ENCODE assay signal across 1 cellular context in genomic region chr17:40448639-40449261, GRCh38.
A peak's percentile ranks its signal among the peaks of the same experiment; 100 is the strongest.
TF ChIP-seq lines count a peak whose summit lies in the region.

No MANE protein-coding gene starts in this region.

TF ChIP-seq in HepG2, 621 proteins besides CTCF, POLR2A, EP300 and RAD21 (continued from another document and continues in another):
- TF ChIP-seq ZNF691 (CRISPR knock-in tag; IDR thresholded peaks at IDR 0.05; ENCODE audit: borderline replicate concordance, low read depth) (peak; percentile 87; the same call in 1 of the 2 replicates), ZNF280D (CRISPR knock-in tag; IDR thresholded peaks at IDR 0.05) (peak; percentile 87), SP1 (IDR thresholded peaks at IDR 0.05) (no peak), SP1 (CRISPR knock-in tag; IDR thresholded peaks at IDR 0.05) (peak; percentile 53; the same call in 1 of the 2 replicates), CREB1 (IDR thresholded peaks at IDR 0.05) (peak; percentile 38; the same call in 1 of the 2 replicates), CREB1 (CRISPR knock-in tag; IDR thresholded peaks at IDR 0.05) (no peak), SMAD1 (CRISPR knock-in tag; IDR thresholded peaks at IDR 0.05; ENCODE audit: borderline replicate concordance, low read depth) (peak; percentile 93; the same call in 1 of the 2 replicates), FOXK2 (IDR thresholded peaks at IDR 0.05) (peak; percentile 65), DRAP1 (CRISPR knock-in tag; IDR thresholded peaks at IDR 0.05) (peak; percentile 73), ZMYM4 (CRISPR knock-in tag; IDR thresholded peaks at IDR 0.05) (peak; percentile 88), ZNF30 (CRISPR knock-in tag; IDR thresholded peaks at IDR 0.05) (no peak), ZNF101 (CRISPR knock-in tag; IDR thresholded peaks at IDR 0.05; ENCODE audit: borderline replicate concordance, low read depth) (no peak), TEF (CRISPR knock-in tag; IDR thresholded peaks at IDR 0.05) (no peak), RFX1 (IDR thresholded peaks at IDR 0.05) (no peak), ZNF562 (CRISPR knock-in tag; IDR thresholded peaks at IDR 0.05; ENCODE audit: borderline replicate concordance) (no peak), ZNF530 (CRISPR knock-in tag; IDR thresholded peaks at IDR 0.05; ENCODE audit: low read depth) (no peak), NFIB (CRISPR knock-in tag; IDR thresholded peaks at IDR 0.05; ENCODE audit: borderline replicate concordance) (no peak), ZNF326 (CRISPR knock-in tag; IDR thresholded peaks at IDR 0.05; ENCODE audit: borderline replicate concordance) (no peak), AHR (CRISPR knock-in tag; IDR thresholded peaks at IDR 0.05) (peak; percentile 86; the same call in 1 of the 2 replicates), CREM (IDR thresholded peaks at IDR 0.05) (peak; percentile 69), CREM (CRISPR knock-in tag; IDR thresholded peaks at IDR 0.05) (no peak), CERS6 (CRISPR knock-in tag; IDR thresholded peaks at IDR 0.05) (0 out of 2 replicates have a peak, but pooled peaks have one; percentile 35), ZSCAN12 (CRISPR knock-in tag; IDR thresholded peaks at IDR 0.05) (no peak), ZUFSP (CRISPR knock-in tag; IDR thresholded peaks at IDR 0.05; ENCODE audit: borderline replicate concordance) (no peak), MAZ (IDR thresholded peaks at IDR 0.05; ENCODE audit: borderline replicate concordance, low read depth, low read length) (no peak), MAZ (CRISPR knock-in tag; IDR thresholded peaks at IDR 0.05; ENCODE audit: low read depth) (peak; percentile 79), ZNF460 (CRISPR knock-in tag; IDR thresholded peaks at IDR 0.05; ENCODE audit: borderline replicate concordance) (no peak), ZNF225 (CRISPR knock-in tag; IDR thresholded peaks at IDR 0.05) (no peak), SIX1 (CRISPR knock-in tag; IDR thresholded peaks at IDR 0.05; ENCODE audit: borderline replicate concordance) (peak; percentile 22; the same call in 1 of the 2 replicates), KDM3A (CRISPR knock-in tag; IDR thresholded peaks at IDR 0.05; ENCODE audit: low read depth) (peak; percentile 79; the same call in 1 of the 2 replicates), ZNF800 (CRISPR knock-in tag; IDR thresholded peaks at IDR 0.05) (no peak), ZFP62 (CRISPR knock-in tag; IDR thresholded peaks at IDR 0.05) (no peak), ZNF329 (CRISPR knock-in tag; IDR thresholded peaks at IDR 0.05; ENCODE audit: low read depth) (no peak; the same call in 1 of the 2 replicates), ZBTB26 (CRISPR knock-in tag; IDR thresholded peaks at IDR 0.05; ENCODE audit: borderline replicate concordance) (peak; percentile 90), E2F5 (CRISPR knock-in tag; conservative IDR thresholded peaks at IDR 0.05) (no peak), NCOA2 (CRISPR knock-in tag; IDR thresholded peaks at IDR 0.05) (peak; percentile 82), PHF8 (CRISPR knock-in tag; IDR thresholded peaks at IDR 0.05) (peak; percentile 33; the same call in 1 of the 2 replicates), DZIP1 (CRISPR knock-in tag; IDR thresholded peaks at IDR 0.05) (no peak), MIER2 (CRISPR knock-in tag; IDR thresholded peaks at IDR 0.05) (peak; percentile 77; the same call in 1 of the 2 replicates)
- TF ChIP-seq, protein P1, sequence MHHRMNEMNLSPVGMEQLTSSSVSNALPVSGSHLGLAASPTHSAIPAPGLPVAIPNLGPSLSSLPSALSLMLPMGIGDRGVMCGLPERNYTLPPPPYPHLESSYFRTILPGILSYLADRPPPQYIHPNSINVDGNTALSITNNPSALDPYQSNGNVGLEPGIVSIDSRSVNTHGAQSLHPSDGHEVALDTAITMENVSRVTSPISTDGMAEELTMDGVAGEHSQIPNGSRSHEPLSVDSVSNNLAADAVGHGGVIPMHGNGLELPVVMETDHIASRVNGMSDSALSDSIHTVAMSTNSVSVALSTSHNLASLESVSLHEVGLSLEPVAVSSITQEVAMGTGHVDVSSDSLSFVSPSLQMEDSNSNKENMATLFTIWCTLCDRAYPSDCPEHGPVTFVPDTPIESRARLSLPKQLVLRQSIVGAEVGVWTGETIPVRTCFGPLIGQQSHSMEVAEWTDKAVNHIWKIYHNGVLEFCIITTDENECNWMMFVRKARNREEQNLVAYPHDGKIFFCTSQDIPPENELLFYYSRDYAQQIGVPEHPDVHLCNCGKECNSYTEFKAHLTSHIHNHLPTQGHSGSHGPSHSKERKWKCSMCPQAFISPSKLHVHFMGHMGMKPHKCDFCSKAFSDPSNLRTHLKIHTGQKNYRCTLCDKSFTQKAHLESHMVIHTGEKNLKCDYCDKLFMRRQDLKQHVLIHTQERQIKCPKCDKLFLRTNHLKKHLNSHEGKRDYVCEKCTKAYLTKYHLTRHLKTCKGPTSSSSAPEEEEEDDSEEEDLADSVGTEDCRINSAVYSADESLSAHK (CRISPR knock-in tag; IDR thresholded peaks at IDR 0.05; ENCODE audit: borderline replicate concordance) = no peak
- TF ChIP-seq, protein P2, sequence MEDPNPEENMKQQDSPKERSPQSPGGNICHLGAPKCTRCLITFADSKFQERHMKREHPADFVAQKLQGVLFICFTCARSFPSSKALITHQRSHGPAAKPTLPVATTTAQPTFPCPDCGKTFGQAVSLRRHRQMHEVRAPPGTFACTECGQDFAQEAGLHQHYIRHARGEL (CRISPR knock-in tag; IDR thresholded peaks at IDR 0.05) = no peak
- TF ChIP-seq, protein P3, sequence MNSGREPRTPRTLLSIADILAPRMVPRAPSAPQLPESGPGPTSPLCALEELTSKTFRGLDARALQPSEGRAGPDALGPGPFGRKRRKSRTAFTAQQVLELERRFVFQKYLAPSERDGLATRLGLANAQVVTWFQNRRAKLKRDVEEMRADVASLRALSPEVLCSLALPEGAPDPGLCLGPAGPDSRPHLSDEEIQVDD (CRISPR knock-in tag; IDR thresholded peaks at IDR 0.05; ENCODE audit: borderline replicate concordance) = no peak
- TF ChIP-seq, protein P4, sequence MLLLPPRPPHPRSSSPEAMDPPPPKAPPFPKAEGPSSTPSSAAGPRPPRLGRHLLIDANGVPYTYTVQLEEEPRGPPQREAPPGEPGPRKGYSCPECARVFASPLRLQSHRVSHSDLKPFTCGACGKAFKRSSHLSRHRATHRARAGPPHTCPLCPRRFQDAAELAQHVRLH (CRISPR knock-in tag; IDR thresholded peaks at IDR 0.05; ENCODE audit: borderline replicate concordance, low read depth) = peak; percentile 65; the same call in 1 of the 2 replicates
